Comparison of ENCODE assay signal across 1 cellular context in genomic region chr4:89469512-89469911, GRCh38.
TF ChIP-seq lines count a peak whose summit lies in the region.

No MANE protein-coding gene starts in this region.

TF ChIP-seq in SK-N-SH treated with all-trans-retinoic acid at 6 μM for 48 hours, 23 proteins besides CTCF, POLR2A, EP300 and RAD21 (continued from another document):
- TF ChIP-seq CSRNP3 (CRISPR knock-in tag; IDR thresholded peaks at IDR 0.05): no peak
TF ChIP-seq in SK-N-SH treated with all-trans-retinoic acid at 6 μM for 48 hours: peak in this region for 0.
